In the genomic region with DNA sequence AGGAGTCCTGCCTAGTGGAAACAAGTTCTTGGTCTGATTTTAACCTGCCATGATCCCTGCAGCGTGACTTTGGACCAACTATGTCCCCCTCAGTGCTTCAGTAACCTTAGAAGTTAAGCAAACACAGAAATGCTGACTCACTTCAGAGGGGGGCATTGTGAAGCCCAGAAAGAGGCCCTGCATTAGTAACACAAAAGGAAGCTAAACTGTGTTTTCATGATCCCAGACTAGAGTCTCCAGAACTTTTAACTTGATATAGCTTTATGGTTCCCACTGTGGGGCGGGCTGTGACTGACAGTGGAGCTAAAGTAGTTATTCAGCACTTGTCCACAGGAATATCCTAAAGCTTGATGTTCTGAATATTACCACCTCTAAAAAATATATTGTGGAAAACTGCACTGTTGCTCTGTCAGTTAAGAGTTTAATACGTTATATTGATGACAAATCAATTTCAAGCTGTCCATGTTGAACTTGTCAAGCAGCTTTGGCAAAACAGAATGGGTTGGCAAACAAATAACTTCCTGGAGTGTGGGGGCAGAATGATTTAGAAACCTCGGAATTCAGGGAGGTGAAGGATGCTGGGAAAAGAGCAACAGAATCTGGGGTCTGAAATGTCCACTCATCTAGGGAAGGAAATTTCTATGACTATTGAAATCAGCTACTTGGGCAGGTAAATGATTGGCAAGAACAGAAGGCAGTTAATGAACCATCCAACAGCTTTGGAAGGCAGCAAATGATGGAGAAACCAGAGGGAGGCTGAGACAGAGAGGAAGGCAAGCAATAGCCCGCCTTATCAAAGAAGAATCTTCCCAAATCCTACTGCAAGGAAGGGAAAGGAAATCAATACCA, we compare ENCODE assay signal across 9 cellular contexts.
DNase-seq lines count a peak whose midpoint lies in the region; TF ChIP-seq lines count a peak whose summit lies in the region.
"Had no signal": no experiment of that assay in that cellular context is flagged by ENCODE, and none has a peak within 500 bp of the region (broad histone marks: within the 10 kb centered on the region; RNA-seq: fewer than 3 reads in every experiment).

No MANE protein-coding gene starts in this region.

- no peaks in the 10 kb centered on the region for H3K27me3 ChIP-seq in iPS-18a (ENCODE audit: control insufficient read depth, insufficient read depth, low read length)
- H3K27me3 ChIP-seq: BLaER1 treated with 17β-estradiol and CSF1 and Interleukin-3, amounts not matched to agents 10 nM and 100 nM had no signal

- peak overlapping the region; percentile 22 for H3K4me3 Mint-ChIP-seq in type B pancreatic cell
- H3K4me3 Mint-ChIP-seq in activated T-helper 2 cell treated with anti-CD3 and anti-CD28 coated beads, Interferon-gamma antibody, Interleukin-2, Interleukin-4, amounts not matched to agents 10 μg/mL and 5 μg/mL and 100 μg/mL, durations not matched to agents 14 hours and 24 hours and 36 hours (ENCODE audit: low read depth), result no peak overlapping the region

- H3K27ac ChIP-seq in iPS-18a (ENCODE audit: low read length), result peak overlapping the region; percentile 71
- H3K27ac ChIP-seq: BLaER1 treated with 17β-estradiol and CSF1 and Interleukin-3, amounts not matched to agents 10 nM and 100 nM had no signal

- H3K4me1 ChIP-seq in iPS-18a (ENCODE audit: control insufficient read depth, low read depth, low read length), result peaks cover 20% of the 10 kb centered on the region
- H3K4me1 ChIP-seq: BLaER1 treated with 17β-estradiol and CSF1 and Interleukin-3, amounts not matched to agents 10 nM and 100 nM had no signal

- intact Hi-C loops in activated T-helper 2 cell treated with anti-CD3 and anti-CD28 coated beads, Interferon-gamma antibody, Interleukin-2, Interleukin-4, amounts not matched to agents 10 μg/mL and 5 μg/mL and 100 μg/mL, durations not matched to agents 14 hours and 24 hours and 36 hours (cut with micrococcal nuclease), result no loop called here

- peaks cover 26% of the 10 kb centered on the region for H3K4me1 Mint-ChIP-seq in type B pancreatic cell (ENCODE audit: unreplicated experiment)
- H3K4me1 Mint-ChIP-seq in activated T-helper 2 cell treated with anti-CD3 and anti-CD28 coated beads, Interferon-gamma antibody, Interleukin-2, Interleukin-4, amounts not matched to agents 10 μg/mL and 5 μg/mL and 100 μg/mL, durations not matched to agents 14 hours and 24 hours and 36 hours (ENCODE audit: low read depth), result no peaks in the 10 kb centered on the region

- no peaks in the 10 kb centered on the region for H3K36me3 Mint-ChIP-seq in type B pancreatic cell
- H3K36me3 Mint-ChIP-seq in activated T-helper 2 cell treated with anti-CD3 and anti-CD28 coated beads, Interferon-gamma antibody, Interleukin-2, Interleukin-4, amounts not matched to agents 10 μg/mL and 5 μg/mL and 100 μg/mL, durations not matched to agents 14 hours and 24 hours and 36 hours (ENCODE audit: low read depth), result no peaks in the 10 kb centered on the region

- H3K36me3 ChIP-seq in iPS-18a (ENCODE audit: control insufficient read depth, low read depth, low read length), result no peaks in the 10 kb centered on the region
- H3K36me3 ChIP-seq: BLaER1 treated with 17β-estradiol and CSF1 and Interleukin-3, amounts not matched to agents 10 nM and 100 nM had no signal

- H3K4me3 ChIP-seq in iPS-18a (ENCODE audit: low read length), result peak overlapping the region; percentile 14
- H3K4me3 ChIP-seq: BLaER1 treated with 17β-estradiol and CSF1 and Interleukin-3, amounts not matched to agents 10 nM and 100 nM had no signal

- no peaks in the 10 kb centered on the region for H3K27me3 Mint-ChIP-seq in type B pancreatic cell
- H3K27me3 Mint-ChIP-seq in activated T-helper 2 cell treated with anti-CD3 and anti-CD28 coated beads, Interferon-gamma antibody, Interleukin-2, Interleukin-4, amounts not matched to agents 10 μg/mL and 5 μg/mL and 100 μg/mL, durations not matched to agents 14 hours and 24 hours and 36 hours (ENCODE audit: low read depth), result peaks cover 22% of the 10 kb centered on the region

- no peak for TF ChIP-seq CTCF in type B pancreatic cell (conservative IDR thresholded peaks at IDR 0.05)

- H3K9me3 ChIP-seq in iPS-18a (ENCODE audit: control insufficient read depth, low read depth, low read length), result no peaks in the 10 kb centered on the region
- H3K9me3 ChIP-seq: BLaER1 treated with 17β-estradiol and CSF1 and Interleukin-3, amounts not matched to agents 10 nM and 100 nM had no signal

- DNase-seq in NCI-H1417 (lab: John Stamatoyannopoulos, UW) (peak; percentile 23 to 80 (median 59)), NCI-H1417 treated with DMSO at 0.1 percent for 48 hours (lab: John Stamatoyannopoulos, UW) (no peak), SW480 (ENCODE audit: low spot score) (peak; percentile 55), type B pancreatic cell (ENCODE audit: extremely low spot score, unreplicated experiment) (no peak), GM19240 (ENCODE audit: insufficient read length, low spot score) (no peak)
- no peak for DNase-seq in stimulated activated CD4-positive, alpha-beta T cell treated with anti-CD3 and anti-CD28 coated beads, Interleukin-2, amount 100 ng/mL, for 24 hours
- no peak for DNase-seq in activated T-helper 2 cell treated with anti-CD3 and anti-CD28 coated beads, Interferon-gamma antibody, Interleukin-2, Interleukin-4, amounts not matched to agents 10 μg/mL and 5 μg/mL and 100 μg/mL, durations not matched to agents 14 hours and 24 hours and 36 hours (ENCODE audit: low spot score)

- H3K27ac Mint-ChIP-seq in type B pancreatic cell, result peak overlapping the region; percentile 1
- H3K27ac Mint-ChIP-seq in activated T-helper 2 cell treated with anti-CD3 and anti-CD28 coated beads, Interferon-gamma antibody, Interleukin-2, Interleukin-4, amounts not matched to agents 10 μg/mL and 5 μg/mL and 100 μg/mL, durations not matched to agents 14 hours and 24 hours and 36 hours, result no peak overlapping the region

- peak overlapping the region; percentile 8 for H3K9ac ChIP-seq in iPS-18a (ENCODE audit: low read length)
- H3K9ac ChIP-seq: BLaER1 treated with 17β-estradiol and CSF1 and Interleukin-3, amounts not matched to agents 10 nM and 100 nM had no signal

- H3K9me3 Mint-ChIP-seq in type B pancreatic cell, result no peaks in the 10 kb centered on the region
- H3K9me3 Mint-ChIP-seq in activated T-helper 2 cell treated with anti-CD3 and anti-CD28 coated beads, Interferon-gamma antibody, Interleukin-2, Interleukin-4, amounts not matched to agents 10 μg/mL and 5 μg/mL and 100 μg/mL, durations not matched to agents 14 hours and 24 hours and 36 hours, result no peaks in the 10 kb centered on the region

Comparison
In these comparisons a context has a peak if more than half of its experiments do, and no peak if none do; other contexts are left out.
1. DNase-seq: peak in NCI-H1417 (3 of 3) and SW480 (single experiment); none in NCI-H1417 treated with DMSO at 0.1 percent for 48 hours (single experiment), type B pancreatic cell (single experiment), stimulated activated CD4-positive, alpha-beta T cell treated with anti-CD3 and anti-CD28 coated beads, Interleukin-2, amount 100 ng/mL, for 24 hours (0 of 2), activated T-helper 2 cell treated with anti-CD3 and anti-CD28 coated beads, Interferon-gamma antibody, Interleukin-2, Interleukin-4, amounts not matched to agents 10 μg/mL and 5 μg/mL and 100 μg/mL, durations not matched to agents 14 hours and 24 hours and 36 hours (single experiment) and GM19240 (single experiment).